In genomic region chr13:98370806-98371553, GRCh38 we compare ENCODE assay signal across 11 cellular contexts.
A peak's percentile ranks its signal among the peaks of the same experiment; 100 is the strongest.
DNase-seq lines count a peak whose midpoint lies in the region; ATAC-seq and TF ChIP-seq lines count a peak whose summit lies in the region.
"Had no signal": no experiment of that assay in that cellular context is flagged by ENCODE, and none has a peak within 500 bp of the region (broad histone marks: within the 10 kb centered on the region; RNA-seq: fewer than 3 reads in every experiment).

No MANE protein-coding gene starts in this region.

- peaks cover 5% of the 10 kb centered on the region for H3K4me1 ChIP-seq in hepatocyte (ENCODE audit: insufficient read depth)

- H3K27ac ChIP-seq in hepatocyte: peak overlapping the region; percentile 74

- ATAC-seq in GM21367 (IDR thresholded peaks at IDR 0.05; ENCODE audit: unreplicated experiment): no peak
- ATAC-seq in HG02610 (IDR thresholded peaks at IDR 0.05; ENCODE audit: unreplicated experiment): no peak
- ATAC-seq: natural killer cell had no signal

- H4K20me1 ChIP-seq in hepatocyte (ENCODE audit: insufficient read depth, poor library complexity, severe bottlenecking): no peaks in the 10 kb centered on the region

- peak; percentile 77 for DNase-seq in HFF-Myc (ENCODE audit: extremely low read depth, low read depth)
- DNase-seq in brain pericyte (ENCODE audit: low read depth, low spot score): peak; percentile 60
- DNase-seq in hepatocyte (ENCODE audit: low spot score): peak; percentile 35
- DNase-seq in stromal cell of bone marrow (ENCODE audit: low read depth): peak; percentile 50
- DNase-seq in stimulated activated CD8-positive, alpha-beta memory T cell treated with anti-CD3 and anti-CD28 coated beads, Interleukin-4, amount 100 ng/mL, for 48 hours: no peak
- DNase-seq: activated CD8-positive, alpha-beta memory T cell treated with anti-CD3 and anti-CD28 coated beads, Interleukin-2, amount 50 U/mL, for 4 hours; caudate nucleus; natural killer cell; NCI-H526 had no signal

- no peaks in the 10 kb centered on the region for H3K27me3 ChIP-seq in hepatocyte

- peaks cover 20% of the 10 kb centered on the region for H3K79me2 ChIP-seq in hepatocyte

- no peak overlapping the region for H2AFZ ChIP-seq in hepatocyte

- peak overlapping the region; percentile 51 for H3K4me2 ChIP-seq in hepatocyte

- WGBS in hepatocyte (ENCODE audit: low lambda C conversion rate, missing lambda C conversion rate): 66% methylated on average over 16 of the region's 16 CpGs

- no peaks in the 10 kb centered on the region for H3K36me3 ChIP-seq in hepatocyte (replicated peaks; ENCODE audit: insufficient read depth, low read depth)

- H3K4me3 ChIP-seq in HFF-Myc (replicated peaks; ENCODE audit: low read depth, low read length) (peak overlapping the region; percentile 12), hepatocyte (no peak overlapping the region)

- no peaks in the 10 kb centered on the region for H3K9me3 ChIP-seq in hepatocyte (ENCODE audit: low read depth)

- no peaks in the 10 kb centered on the region for H3K9me2 ChIP-seq in hepatocyte (replicated peaks; ENCODE audit: insufficient read depth)

- TF ChIP-seq CTCF in HFF-Myc (IDR thresholded peaks at IDR 0.05; ENCODE audit: low read depth, low read length, missing control alignments): no peak
- TF ChIP-seq CTCF in hepatocyte (IDR thresholded peaks at IDR 0.05; ENCODE audit: poor library complexity): no peak
